9 cellular contexts compared by ENCODE assay signal in genomic region chr1:95086949-95087533, GRCh38. TPM values are rescaled to one million over a fixed set of nuclear protein-coding genes. Genes with fewer than 3 reads are reported as not detected.
DNase-seq lines count a peak whose midpoint lies in the region; ATAC-seq and TF ChIP-seq lines count a peak whose summit lies in the region.
"Had no signal": no experiment of that assay in that cellular context is flagged by ENCODE, and none has a peak within 500 bp of the region (broad histone marks: within the 10 kb centered on the region; RNA-seq: fewer than 3 reads in every experiment).

No MANE protein-coding gene starts in this region.

- TF ChIP-seq POLR2A in breast epithelium (IDR thresholded peaks at IDR 0.05) (no peak), uterus (IDR thresholded peaks at IDR 0.05) (no peak)

- H3K9me3 Mint-ChIP-seq in MCF 10A (ENCODE audit: unreplicated experiment), result no peaks in the 10 kb centered on the region

- H3K27me3 ChIP-seq in breast epithelium (no peaks in the 10 kb centered on the region), right atrium auricular region (no peaks in the 10 kb centered on the region), uterus (no peaks in the 10 kb centered on the region)

- H3K36me3 ChIP-seq in breast epithelium (no peaks in the 10 kb centered on the region), right atrium auricular region (no peaks in the 10 kb centered on the region), uterus (no peaks in the 10 kb centered on the region)

- CTCF ChIA-PET in MCF 10A (lab: Yijun Ruan, JAX), result interaction anchor here (0.5 to 1.2 kb wide), 3 partner anchors 12 to 49 kb away, joined by 3 to 4 read pairs (median 3); no protein-coding TSS in a partner anchor

- H3K4me3 ChIP-seq in breast epithelium (no peak overlapping the region), right atrium auricular region (no peak overlapping the region), uterus (no peak overlapping the region)

- no peak overlapping the region for H3K27ac ChIP-seq in breast epithelium
- peak overlapping the region; percentile 75 to 86 for H3K27ac ChIP-seq in right atrium auricular region
- H3K27ac ChIP-seq in uterus, result peak overlapping the region; percentile 37 to 47

- DNase-seq in MCF 10A (ENCODE audit: unreplicated experiment) (peak; percentile 67), breast epithelium (ENCODE audit: low spot score in 2 of 2) (no peak), SW480 (ENCODE audit: low spot score) (peak; percentile 71), right atrium auricular region (ENCODE audit: low spot score) (peak; percentile 77), uterus (peak in 1 of 2 donors; percentile 36), posterior vena cava (ENCODE audit: low spot score) (no peak)
- DNase-seq in stimulated activated naive CD4-positive, alpha-beta T cell treated with Interleukin-2 at 50 U/mL for 16 hours (lab: John Stamatoyannopoulos, UW), result no peak

- no peaks in the 10 kb centered on the region for H3K4me1 ChIP-seq in breast epithelium
- H3K4me1 ChIP-seq in right atrium auricular region, result peaks cover 0 to 16% of the 10 kb centered on the region in 2 donors
- H3K4me1 ChIP-seq in uterus, result no peaks in the 10 kb centered on the region

- intact Hi-C loops in MCF 10A (cut with micrococcal nuclease), result no loop called here
- intact Hi-C loops in breast epithelium (cut with DNase I; ENCODE audit: low total_unique reads), result no loop called here
- intact Hi-C loops in uterus (cut with DNase I; ENCODE audit: low total_unique reads), result no loop called here
- intact Hi-C loops in posterior vena cava (cut with DNase I), result loop anchor here in 1 of 2 donors (10.0 kb wide), 1 partner anchor 148 kb away; the partner anchor contains the start of gene RWDD3

- no peaks in the 10 kb centered on the region for H3K27me3 Mint-ChIP-seq in MCF 10A (ENCODE audit: insufficient read depth, unreplicated experiment)

- H3K27ac Mint-ChIP-seq in MCF 10A (ENCODE audit: low read depth, unreplicated experiment), result peak overlapping the region; percentile 19

- BruUV-seq in MCF 10A (replicated peaks; lab: Mats Ljungman, UMichigan), result no TSS peak

- H3K4me1 Mint-ChIP-seq in MCF 10A (ENCODE audit: insufficient read depth, unreplicated experiment), result no peaks in the 10 kb centered on the region

- peaks cover 0 to 9% of the 10 kb centered on the region in 2 donors for H3K9me3 ChIP-seq in breast epithelium
- peaks cover 0 to 4% of the 10 kb centered on the region in 2 donors for H3K9me3 ChIP-seq in right atrium auricular region
- no peaks in the 10 kb centered on the region for H3K9me3 ChIP-seq in uterus

- H3K4me3 Mint-ChIP-seq in MCF 10A (ENCODE audit: unreplicated experiment), result no peak overlapping the region

- ATAC-seq in GM19455 (IDR thresholded peaks at IDR 0.05; ENCODE audit: unreplicated experiment), result no peak

- POLR2A ChIA-PET in MCF 10A (lab: Yijun Ruan, JAX), result interaction anchor here (1.0 to 1.3 kb wide), 2 partner anchors 10 to 147 kb away, joined by 6 read pairs; partner anchors contain the start of gene RWDD3

- no peaks in the 10 kb centered on the region for H3K36me3 Mint-ChIP-seq in MCF 10A (ENCODE audit: insufficient read depth, unreplicated experiment)

- TF ChIP-seq CTCF in MCF 10A (IDR thresholded peaks at IDR 0.05; ENCODE audit: unreplicated experiment) (no peak), breast epithelium (IDR thresholded peaks at IDR 0.05) (no peak), right atrium auricular region (IDR thresholded peaks at IDR 0.05) (no peak), uterus (IDR thresholded peaks at IDR 0.05) (no peak)

RNA-seq across cellular contexts. Expression of gene ALG14, which starts 14.3 kb away (rescaled TPM):
- total RNA-seq in MCF 10A (2022) (13.0 and 15.5 TPM in 2 replicates), breast epithelium (1 to 10 TPM; 1.2 to 1.6 (median 1.4) TPM), right atrium auricular region (under 1 TPM; 0.74 to 0.79 TPM), uterus (1 to 10 TPM in 3 of 4 donors, under 1 TPM in 1; 0.51 to 6.7 (median 1.6) TPM), posterior vena cava (1 to 10 TPM; 4.2 to 6.1 TPM)

RNA-seq across cellular contexts. Expression of gene TLCD4, which starts 30.1 kb away (rescaled TPM):
- total RNA-seq in MCF 10A (2022) (1.9 and 2.3 TPM in 2 replicates), breast epithelium (10 to 100 TPM in 1 of 3 donors, 1 to 10 TPM in 2; 5.9 to 22.4 (median 6.9) TPM), right atrium auricular region (10 to 100 TPM; 33.6 to 42.3 TPM), uterus (10 to 100 TPM in 3 of 4 donors, 1 to 10 TPM in 1; 2.0 to 42.6 (median 13.1) TPM), posterior vena cava (10 to 100 TPM; 11.6 to 17.4 TPM)
- total RNA-seq: OCI-LY7 had no signal

Comparison
In these comparisons a context has a peak if more than half of its experiments do, and no peak if none do; other contexts are left out.
1. DNase-seq: peak in MCF 10A (single experiment), SW480 (single experiment) and right atrium auricular region (single experiment); none in breast epithelium (0 of 2), stimulated activated naive CD4-positive, alpha-beta T cell treated with Interleukin-2 at 50 U/mL for 16 hours (single experiment) and posterior vena cava (single experiment).
2. H3K27ac ChIP-seq: peak in right atrium auricular region (2 of 2) and uterus (2 of 2); none in breast epithelium (0 of 2).